Comparison of ENCODE assay signal across 21 cellular contexts in genomic region chrX:39961441-39961840, GRCh38.
A peak's percentile ranks its signal among the peaks of the same experiment; 100 is the strongest.
DNase-seq lines count a peak whose midpoint lies in the region; ATAC-seq, FAIRE-seq and TF ChIP-seq lines count a peak whose summit lies in the region.
"Had no signal": no experiment of that assay in that cellular context is flagged by ENCODE, and none has a peak within 500 bp of the region (broad histone marks: within the 10 kb centered on the region; RNA-seq: fewer than 3 reads in every experiment).

No MANE protein-coding gene starts in this region.

- no peak for DNase-seq in HepG2 (ENCODE audit: low spot score)
- DNase-seq in right lobe of liver, result no peak
- DNase-seq in GM12891 (ENCODE audit: insufficient read length, low spot score), result no peak
- DNase-seq in epithelial cell of esophagus (ENCODE audit: low read depth), result peak; percentile 56
- DNase-seq in Right ventricle myocardium inferior (ENCODE audit: missing footprints), result no peak
- no peak for DNase-seq in activated naive CD4-positive, alpha-beta T cell (lab: John Stamatoyannopoulos, UW)
- DNase-seq in RWPE1 (ENCODE audit: low spot score), result no peak
- DNase-seq: 8988T; ACHN; BE2C; C1 segment of cervical spinal cord; Caco-2; Calu3; CD4-positive, alpha-beta T cell; CD8-positive, alpha-beta T cell; DMS79 treated with DMSO at 0.1 percent for 48 hours; GF-D8 had no signal

- TF ChIP-seq POLR2A in HepG2 (IDR thresholded peaks at IDR 0.05; ENCODE audit: insufficient read depth in 1 of 2, low read depth in 2 of 2, low read length in 2 of 2) (no peak), right lobe of liver (IDR thresholded peaks at IDR 0.05) (no peak), GM12891 (IDR thresholded peaks at IDR 0.05; ENCODE audit: low read depth, low read length) (no peak)

- TF ChIP-seq CTCF in HepG2 (CRISPR knock-in tag; IDR thresholded peaks at IDR 0.05) (no peak), right lobe of liver (IDR thresholded peaks at IDR 0.05) (no peak), epithelial cell of esophagus (IDR thresholded peaks at IDR 0.05; ENCODE audit: insufficient read depth, low read depth, low read length, missing control alignments) (no peak), RWPE1 (conservative IDR thresholded peaks at IDR 0.05; ENCODE audit: low read depth) (no peak)

- CTCF ChIA-PET in HepG2 (lab: Yijun Ruan, JAX; ENCODE audit: low intra/inter-chr PET ratio, low total read pairs) (no interaction called here), RWPE1 (lab: Yijun Ruan, JAX) (no interaction called here)

- H3K27me3 ChIP-seq in HepG2 (ENCODE audit: control insufficient read depth in 1 of 2, insufficient read depth in 2 of 2, low read length in 2 of 2), result no peaks in the 10 kb centered on the region
- no peaks in the 10 kb centered on the region for H3K27me3 ChIP-seq in right lobe of liver
- H3K27me3 ChIP-seq: BE2C, BLaER1 had no signal

- no peak overlapping the region for H3K9ac ChIP-seq in HepG2 (ENCODE audit: insufficient read depth, low read depth, low read length)
- H3K9ac ChIP-seq: BLaER1 had no signal

- POLR2A ChIA-PET in HepG2 (lab: Yijun Ruan, JAX) (no interaction called here), RWPE1 (lab: Yijun Ruan, JAX; ENCODE audit: low non-redundant PET) (no interaction called here)

- no peaks in the 10 kb centered on the region for H4K20me1 ChIP-seq in HepG2 (ENCODE audit: insufficient read depth, low read length)
- H4K20me1 ChIP-seq: BLaER1 had no signal

- H3K4me3 ChIP-seq in HepG2 (replicated peaks in 1 of 3; ENCODE audit: insufficient read depth in 1 of 3, low read depth in 2 of 3, low read length in 3 of 3) (no peak overlapping the region), right lobe of liver (no peak overlapping the region), epithelial cell of esophagus (ENCODE audit: low read length) (no peak overlapping the region)
- H3K4me3 ChIP-seq: BLaER1 had no signal

- no peak for TF ChIP-seq RAD21 in HepG2 (CRISPR knock-in tag; IDR thresholded peaks at IDR 0.05)

- no peak for FAIRE-seq in HepG2 (lab: Jason Lieb, UNC)
- FAIRE-seq in GM12891 (lab: Jason Lieb, UNC), result peak; percentile 68
- FAIRE-seq: A204.1, D721Med, G401.6 had no signal

- TF ChIP-seq EP300 in HepG2 (IDR thresholded peaks at IDR 0.05; ENCODE audit: low read depth in 2 of 2, low read length in 2 of 2) (no peak), HepG2 (CRISPR knock-in tag; IDR thresholded peaks at IDR 0.05; ENCODE audit: borderline replicate concordance) (no peak)

- no peak overlapping the region for H2AFZ ChIP-seq in HepG2 (ENCODE audit: low read length)

- no peak for ATAC-seq in HepG2
- ATAC-seq in right lobe of liver, result no peak
- no peak for ATAC-seq in Right ventricle myocardium inferior
- ATAC-seq: CD8-positive, alpha-beta T cell had no signal

- no peak overlapping the region for H3K27ac ChIP-seq in HepG2 (ENCODE audit: extremely low read length, insufficient read depth, low read length)
- H3K27ac ChIP-seq in right lobe of liver, result no peak overlapping the region
- H3K27ac ChIP-seq in RWPE1, result no peak overlapping the region
- H3K27ac ChIP-seq: BLaER1 had no signal

- intact Hi-C loops in HepG2 (cut with micrococcal nuclease; ENCODE audit: unreplicated experiment) (no loop called here), right lobe of liver (cut with DNase I) (no loop called here), Right ventricle myocardium inferior (cut with DNase I) (no loop called here)

- 22% methylated on average over 4 of the region's 4 CpGs for WGBS in HepG2 (ENCODE audit: low lambda C conversion rate)
- 73% methylated on average over 4 of the region's 4 CpGs for WGBS in right lobe of liver (ENCODE audit: insufficient coverage, low coverage, low lambda C conversion rate, missing lambda C conversion rate)

- in situ Hi-C loops in HepG2 (cut with HindIII; ENCODE audit: extremely low pct_ligation_motif_present, low pct_unique_long_range_greater_than_20kb), result no loop called here

- H3K4me1 ChIP-seq in HepG2 (ENCODE audit: insufficient read depth, low read length) (peaks cover 38% of the 10 kb centered on the region), right lobe of liver (no peaks in the 10 kb centered on the region)
- H3K4me1 ChIP-seq: BE2C, Caco-2 had no signal

- no TSS peak for BruUV-seq in HepG2 (replicated peaks; lab: Mats Ljungman, UMichigan)

- no peaks in the 10 kb centered on the region for H3K36me3 ChIP-seq in HepG2 (replicated peaks in 1 of 2; ENCODE audit: control insufficient read depth in 1 of 2, insufficient read depth in 2 of 2, low read length in 2 of 2)
- no peaks in the 10 kb centered on the region for H3K36me3 ChIP-seq in right lobe of liver
- H3K36me3 ChIP-seq: BE2C, BLaER1 had no signal

- no peaks in the 10 kb centered on the region for H3K79me2 ChIP-seq in HepG2 (ENCODE audit: insufficient read depth, low read length)

- no peak overlapping the region for H3K4me2 ChIP-seq in HepG2 (ENCODE audit: low read depth, low read length)
- H3K4me2 ChIP-seq: BLaER1 had no signal

- H3K9me3 ChIP-seq in HepG2 (ENCODE audit: low read length) (no peaks in the 10 kb centered on the region), right lobe of liver (no peaks in the 10 kb centered on the region)
- H3K9me3 ChIP-seq: BE2C, BLaER1, Caco-2 had no signal

TF ChIP-seq in HepG2, 621 proteins besides CTCF, POLR2A, EP300 and RAD21:
- peak; percentile 72 for TF ChIP-seq ATF7 (IDR thresholded peaks at IDR 0.05)
- no peak for TF ChIP-seq ATF7 (CRISPR knock-in tag; IDR thresholded peaks at IDR 0.05)
- no peak for TF ChIP-seq WIZ (CRISPR knock-in tag; IDR thresholded peaks at IDR 0.05)
- no peak for TF ChIP-seq TBL1XR1 (IDR thresholded peaks at IDR 0.05; ENCODE audit: borderline replicate concordance, low read length, partially characterized antibody)
- no peak for TF ChIP-seq GABPB1 (CRISPR knock-in tag; IDR thresholded peaks at IDR 0.05)
- TF ChIP-seq CREB1 (IDR thresholded peaks at IDR 0.05), result peak; percentile 82
- no peak for TF ChIP-seq CREB1 (CRISPR knock-in tag; IDR thresholded peaks at IDR 0.05)
- TF ChIP-seq ZNF3 (CRISPR knock-in tag; IDR thresholded peaks at IDR 0.05), result no peak
TF ChIP-seq in HepG2: peak in this region for 2.

TF ChIP-seq in GM12891, 5 proteins besides CTCF, POLR2A, EP300 and RAD21:
- TF ChIP-seq TAF1 (IDR thresholded peaks at IDR 0.05; ENCODE audit: low read depth, low read length), result no peak
